11 cellular contexts compared by ENCODE assay signal in the genomic region with DNA sequence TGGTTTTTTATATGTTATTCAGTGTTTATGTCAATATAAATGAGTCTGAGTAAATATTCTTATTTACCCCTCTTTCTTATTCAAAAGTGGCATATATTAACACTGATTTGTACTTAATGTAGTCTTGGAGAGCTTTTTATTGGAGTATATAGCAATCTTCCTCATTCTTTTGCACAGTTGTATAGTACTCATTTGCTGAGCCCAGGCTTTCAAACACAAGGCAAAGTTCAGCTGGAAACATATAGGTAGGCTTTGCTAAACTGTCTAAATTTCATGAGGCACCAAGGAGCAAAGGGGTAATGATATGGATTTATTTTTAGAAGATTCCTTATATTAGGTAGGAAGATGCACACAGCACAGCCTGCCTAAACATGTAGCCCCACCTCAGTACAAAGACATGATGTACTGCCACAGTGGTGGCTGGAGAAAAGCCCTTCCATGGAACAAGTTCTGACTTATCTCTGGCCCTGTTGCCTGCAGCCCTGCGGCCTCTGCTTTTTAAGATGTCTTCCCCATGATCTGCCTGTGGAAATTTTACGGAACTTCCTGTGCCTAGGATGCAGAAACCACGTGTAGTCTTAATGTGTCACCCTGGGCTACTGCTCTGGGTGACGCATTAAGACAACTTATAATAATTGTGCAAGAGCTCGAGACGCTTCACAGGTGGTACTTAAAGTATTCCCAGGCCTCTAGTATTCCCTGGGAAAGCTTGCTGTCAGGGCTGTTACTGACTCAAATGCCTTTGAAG. TPM values are rescaled to one million over a fixed set of nuclear protein-coding genes. Genes with fewer than 3 reads are reported as not detected.
DNase-seq lines count a peak whose midpoint lies in the region; ATAC-seq, FAIRE-seq and TF ChIP-seq lines count a peak whose summit lies in the region.
"Had no signal": no experiment of that assay in that cellular context is flagged by ENCODE, and none has a peak within 500 bp of the region (broad histone marks: within the 10 kb centered on the region; RNA-seq: fewer than 3 reads in every experiment).

No MANE protein-coding gene starts in this region.

- intact Hi-C loops in CD8-positive, alpha-beta T cell (cut with DNase I, micrococcal nuclease): loop anchor here (2.0 to 10.0 kb wide), 3 partner anchors 79 to 855 kb away; a partner anchor contains a TSS
- intact Hi-C loops in pancreas (cut with DNase I): loop anchor here in 1 of 3 donors (10.0 kb wide), 1 partner anchor 57 kb away; no protein-coding TSS in a partner anchor

- ATAC-seq in CD8-positive, alpha-beta T cell: no peak
- ATAC-seq in pancreas (peak in 1 of 4 donors; percentile 3), HG02973 (IDR thresholded peaks at IDR 0.05; ENCODE audit: unreplicated experiment) (no peak)

- no peaks in the 10 kb centered on the region for H3K27me3 Mint-ChIP-seq in CD8-positive, alpha-beta T cell (ENCODE audit: low read depth)

- H3K36me3 ChIP-seq in CD8-positive, alpha-beta T cell (ENCODE audit: insufficient read depth, low read length): no peaks in the 10 kb centered on the region
- no peaks in the 10 kb centered on the region for H3K36me3 ChIP-seq in pancreas

- POLR2A ChIA-PET in CD8-positive, alpha-beta T cell (lab: Charles Lee): interaction anchor here (1.0 to 2.5 kb wide), 5 partner anchors 9 to 59 kb away, joined by 3 to 13 read pairs (median 7); a partner anchor contains a TSS

- peak in 1 of 7 experiments; percentile 9 for DNase-seq in CD8-positive, alpha-beta T cell
- DNase-seq in NOMO-1 treated with dmso at 0.1 percent for 144 hours (lab: John Stamatoyannopoulos, UW; ENCODE audit: unreplicated experiment): peak; percentile 23
- peak; percentile 17 for DNase-seq in choroid plexus epithelial cell (ENCODE audit: low read depth)
- DNase-seq in pancreas: peak in 2 of 6 donors; percentile 25 to 53
- DNase-seq in DMS53 (lab: John Stamatoyannopoulos, UW): no peak
- DNase-seq in occipital lobe (lab: John Stamatoyannopoulos, UW): no peak
- DNase-seq in KG1 (lab: John Stamatoyannopoulos, UW): no peak
- DNase-seq: NCI-H226; stimulated activated CD4-positive, alpha-beta T cell treated with anti-CD3 and anti-CD28 coated beads, Interleukin-2, amount 100 ng/mL, for 24 hours had no signal

- no peaks in the 10 kb centered on the region for H3K36me3 Mint-ChIP-seq in CD8-positive, alpha-beta T cell

- H3K9me3 ChIP-seq in CD8-positive, alpha-beta T cell (ENCODE audit: low read length): no peaks in the 10 kb centered on the region
- no peaks in the 10 kb centered on the region for H3K9me3 ChIP-seq in pancreas

- H3K9me3 Mint-ChIP-seq in CD8-positive, alpha-beta T cell: no peaks in the 10 kb centered on the region

- H3K4me3 Mint-ChIP-seq in CD8-positive, alpha-beta T cell: no peak overlapping the region

- peak overlapping the region; percentile 98 for H3K27ac Mint-ChIP-seq in CD8-positive, alpha-beta T cell

- no peak overlapping the region for H3K4me3 ChIP-seq in CD8-positive, alpha-beta T cell (ENCODE audit: low read depth, low read length)
- no peak overlapping the region for H3K4me3 ChIP-seq in choroid plexus epithelial cell (ENCODE audit: low read depth, low read length)
- no peak overlapping the region for H3K4me3 ChIP-seq in pancreas

- no peak for TF ChIP-seq CTCF in CD8-positive, alpha-beta T cell (IDR thresholded peaks at IDR 0.05)
- TF ChIP-seq CTCF in choroid plexus epithelial cell (conservative IDR thresholded peaks at IDR 0.05; ENCODE audit: low read depth, low read length) (no peak), pancreas (IDR thresholded peaks at IDR 0.05) (no peak)

- peak overlapping the region; percentile 1 for H3K27ac ChIP-seq in CD8-positive, alpha-beta T cell (ENCODE audit: low read depth, low read length)
- peak overlapping the region in 3 of 4 donors; percentile 18 to 90 (median 51) for H3K27ac ChIP-seq in pancreas

- peaks cover 99% of the 10 kb centered on the region for H3K4me1 ChIP-seq in CD8-positive, alpha-beta T cell (ENCODE audit: insufficient read depth, low read length)
- peaks cover 44 to 79% (median 63%) of the 10 kb centered on the region in 3 donors for H3K4me1 ChIP-seq in pancreas

- H3K4me1 Mint-ChIP-seq in CD8-positive, alpha-beta T cell (ENCODE audit: low read depth): peaks cover 98% of the 10 kb centered on the region

- CTCF ChIA-PET in CD8-positive, alpha-beta T cell (lab: Charles Lee): interaction anchor here (0.9 to 1.5 kb wide), 6 partner anchors 9 to 58 kb away, joined by 3 to 4 read pairs (median 3); a partner anchor contains a TSS

- no peak for FAIRE-seq in pancreas (lab: Jason Lieb, UNC)
- FAIRE-seq: GM12892 had no signal

- WGBS in pancreas, 2 donors: 55 to 62% methylated on average over 6 of the region's 6 CpGs

- H3K27me3 ChIP-seq in CD8-positive, alpha-beta T cell (ENCODE audit: insufficient read depth, low read length): no peaks in the 10 kb centered on the region
- H3K27me3 ChIP-seq in pancreas: no peaks in the 10 kb centered on the region

RNA-seq across cellular contexts. Expression of a gene that starts 9.6 kb away (rescaled TPM):
- 100 to 1,000 TPM; 672 to 688 TPM for total RNA-seq in CD8-positive, alpha-beta T cell
- total RNA-seq in pancreas: 100 to 1,000 TPM; 323 to 679 (median 523) TPM
- polyA plus RNA-seq in pancreas: 100 to 1,000 TPM; 283 to 352 TPM
- 61.1 TPM for total RNA-seq in occipital lobe

RNA-seq across cellular contexts. Expression of a gene that starts 56.9 kb away (rescaled TPM):
- 10 to 100 TPM in 1 of 2 experiments, 1 to 10 TPM in 1; 9.5 to 11.1 TPM for total RNA-seq in CD8-positive, alpha-beta T cell
- total RNA-seq in pancreas: 10 to 100 TPM in 1 of 6 donors, 1 to 10 TPM in 5; 4.2 to 12.4 (median 6.8) TPM
- polyA plus RNA-seq in pancreas: 10 to 100 TPM; 15.0 to 21.1 TPM
- 78.1 TPM for total RNA-seq in occipital lobe

RNA-seq across cellular contexts. Expression of a gene that starts 57.3 kb away (rescaled TPM):
- 10 to 100 TPM; 74.6 to 77.3 TPM for total RNA-seq in CD8-positive, alpha-beta T cell
- total RNA-seq in pancreas: 10 to 100 TPM; 22.2 to 39.8 (median 26.4) TPM
- polyA plus RNA-seq in pancreas: 10 to 100 TPM in 1 of 2 donors, 1 to 10 TPM in 1; 8.4 to 14.3 TPM
- total RNA-seq in occipital lobe: 187 TPM

Comparison
In these comparisons a context has a peak if more than half of its experiments do, and no peak if none do; other contexts are left out.
1. DNase-seq: peak in NOMO-1 treated with dmso at 0.1 percent for 144 hours (single experiment) and choroid plexus epithelial cell (single experiment); none in DMS53 (single experiment), occipital lobe (single experiment) and KG1 (single experiment).